ENCODE assay signal across 8 cellular contexts in the genomic region with DNA sequence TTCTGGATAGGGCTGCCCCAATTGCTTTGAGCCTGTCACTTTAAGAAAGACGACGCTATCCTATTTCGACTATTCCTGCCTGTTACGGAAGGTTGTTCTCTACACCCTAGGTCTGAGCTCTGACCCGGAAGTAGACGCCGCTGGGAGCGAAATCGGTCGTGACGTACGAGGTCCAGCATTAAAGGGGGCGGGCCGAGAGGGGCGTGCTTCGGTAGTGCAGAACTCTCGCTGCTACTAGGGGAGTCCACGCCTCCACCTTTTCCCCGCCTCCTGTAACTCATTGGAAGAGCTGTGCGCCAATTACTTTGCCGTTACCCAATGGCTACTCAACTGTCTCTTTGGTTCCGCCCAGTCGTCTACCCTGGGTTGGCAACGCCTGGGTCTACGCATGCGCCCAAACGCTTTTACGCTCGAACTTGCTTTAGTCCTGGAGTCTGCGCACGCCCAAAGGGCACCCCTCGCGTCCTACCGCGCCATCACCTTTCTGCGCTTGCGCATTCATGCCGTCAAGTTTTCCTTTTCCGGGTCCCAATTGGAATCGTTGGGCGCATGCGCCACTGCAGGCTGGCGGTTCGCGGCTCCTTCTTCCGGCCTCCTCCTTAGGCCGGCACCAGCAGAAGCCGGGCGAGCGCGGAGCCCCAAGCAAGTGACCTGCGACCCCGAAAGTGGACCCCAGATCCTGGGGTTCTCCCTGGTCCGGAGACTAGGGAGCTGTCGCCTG. TPM values are rescaled to one million over a fixed set of nuclear protein-coding genes. Genes with fewer than 3 reads are reported as not detected.
DNase-seq lines count a peak whose midpoint lies in the region; ATAC-seq and TF ChIP-seq lines count a peak whose summit lies in the region.

PCNX3 (plus strand) TSS at position 548 of the 721 bp plus-strand sequence. CDS start 536 bp downstream, outside the sequence.

- POLR2A ChIA-PET in AG04450 (lab: Yijun Ruan, JAX) = interaction anchor here (0.6 to 1.7 kb wide), 28 partner anchors 8 to 703 kb away, joined by 3 to 9 read pairs (median 5); partner anchors contain the start of genes CCDC85B, CFL1, EHBP1L1 and FAM89B
- POLR2A ChIA-PET in activated B cell treated with CpG ODN at 0.5 μM for 24 hours (lab: Charles Lee) = interaction anchor here (0.7 to 8.5 kb wide), 38 partner anchors 8 to 1228 kb away, joined by 3 to 108 read pairs (median 5); partner anchors contain the start of genes ARL2, BANF1, CCDC85B and CFL1

- no peak within 1 kb of the TSS for H2AFZ ChIP-seq in smooth muscle cell (ENCODE audit: low read depth)

- H3K27me3 ChIP-seq in AG04450 (ENCODE audit: control insufficient read depth, insufficient read depth, low read length) (no peaks in the 10 kb centered on the region), smooth muscle cell (ENCODE audit: low read depth) (no peaks in the 10 kb centered on the region)

- peaks cover 55% of the 10 kb centered on the region for H3K79me2 ChIP-seq in smooth muscle cell (ENCODE audit: low read depth)

- H4K20me1 ChIP-seq in smooth muscle cell (ENCODE audit: low read depth) = peaks cover 36% of the 10 kb centered on the region

- in situ Hi-C loops in GM18951 (cut with MboI; ENCODE audit: low sequenced_read_pairs, unreplicated experiment) = no loop called here

- CTCF ChIA-PET in AG04450 (lab: Charles Lee) (interaction anchor here (1.0 to 1.4 kb wide), 4 partner anchors 11 to 203 kb away, joined by 3 to 8 read pairs (median 4); no protein-coding TSS in a partner anchor), activated B cell treated with CpG ODN at 0.5 μM for 24 hours (lab: Charles Lee) (interaction anchor here (0.9 to 2.9 kb wide), 9 partner anchors 21 to 245 kb away, joined by 3 to 14 read pairs (median 5); partner anchors contain the start of genes FAM89B, MUS81, RELA and SCYL1)

- H3K4me3 ChIP-seq in AG04450 (ENCODE audit: low read depth, low read length) (peak within 1 kb of the TSS; percentile 93), smooth muscle cell (peak within 1 kb of the TSS; percentile 80)

- H3K27ac ChIP-seq in AG04450 (ENCODE audit: low read depth, low read length) = peak within 1 kb of the TSS; percentile 83
- peak within 1 kb of the TSS; percentile 99 for H3K27ac ChIP-seq in caudate nucleus (ENCODE audit: low read depth, low read length)
- H3K27ac ChIP-seq in smooth muscle cell (ENCODE audit: low read depth) = peak within 1 kb of the TSS; percentile 80

- H3K9me3 Mint-ChIP-seq in activated B cell treated with CpG ODN at 0.5 μM for 24 hours = no peaks in the 10 kb centered on the region

- TF ChIP-seq CTCF in AG04450 (IDR thresholded peaks at IDR 0.05; ENCODE audit: low read depth, low read length) (no peak), activated B cell treated with CpG ODN at 0.5 μM for 24 hours (IDR thresholded peaks at IDR 0.05) (no peak), smooth muscle cell (IDR thresholded peaks at IDR 0.05; ENCODE audit: borderline replicate concordance, insufficient read depth, poor library complexity, severe bottlenecking) (no peak)

- H3K36me3 Mint-ChIP-seq in activated B cell treated with CpG ODN at 0.5 μM for 24 hours (ENCODE audit: low read depth) = peaks cover 59% of the 10 kb centered on the region

- DNase-seq in AG04450 (ENCODE audit: low read depth, low spot score) (peak; percentile 100), NCI-H345 (lab: John Stamatoyannopoulos, UW) (peak; percentile 100), activated B cell treated with CpG ODN at 0.5 μM for 24 hours (peak; percentile 96), caudate nucleus (lab: John Stamatoyannopoulos, UW) (peak; percentile 99 to 100 (median 100)), iPS-NIHi7 (ENCODE audit: extremely low spot score) (peak; percentile 100), smooth muscle cell (lab: John Stamatoyannopoulos, UW; ENCODE audit: unreplicated experiment) (peak; percentile 100)

- peak within 1 kb of the TSS; percentile 94 for H3K4me2 ChIP-seq in smooth muscle cell

- ATAC-seq in HG03196 (IDR thresholded peaks at IDR 0.05; ENCODE audit: unreplicated experiment) = peak; percentile 75
- ATAC-seq in activated B cell treated with CpG ODN at 0.5 μM for 24 hours (ENCODE audit: low read depth) = peak; percentile 90

- peak within 1 kb of the TSS; percentile 96 for H3K27ac Mint-ChIP-seq in activated B cell treated with CpG ODN at 0.5 μM for 24 hours

- no peaks in the 10 kb centered on the region for H3K36me3 ChIP-seq in smooth muscle cell (ENCODE audit: low read depth)

- H3K9me3 ChIP-seq in AG04450 (ENCODE audit: control insufficient read depth, insufficient read depth, low read length) (no peaks in the 10 kb centered on the region; the same call in 1 of the 2 replicates), smooth muscle cell (replicated peaks; ENCODE audit: low read depth) (no peaks in the 10 kb centered on the region)

- intact Hi-C loops in activated B cell treated with CpG ODN at 0.5 μM for 24 hours (cut with micrococcal nuclease) = loop anchor here (1.0 to 5.0 kb wide), 12 partner anchors 25 to 732 kb away; partner anchors contain the start of genes B4GAT1, BANF1, BRMS1 and C11orf68

- peak within 1 kb of the TSS; percentile 97 for H3K4me3 Mint-ChIP-seq in activated B cell treated with CpG ODN at 0.5 μM for 24 hours

- peak within 1 kb of the TSS; percentile 96 for H3K9ac ChIP-seq in smooth muscle cell (ENCODE audit: low read depth)

- TF ChIP-seq POLR2A in GM18951 (IDR thresholded peaks at IDR 0.05; ENCODE audit: extremely low read depth, insufficient read depth, insufficient read length) = peak; percentile 72

- peaks cover 20% of the 10 kb centered on the region for H3K4me1 ChIP-seq in smooth muscle cell (ENCODE audit: low read depth)

- H3K4me1 Mint-ChIP-seq in activated B cell treated with CpG ODN at 0.5 μM for 24 hours = peaks cover 58% of the 10 kb centered on the region

- no peaks in the 10 kb centered on the region for H3F3A ChIP-seq in smooth muscle cell (ENCODE audit: low read depth)

- WGBS in smooth muscle cell (ENCODE audit: low lambda C conversion rate) = 1% methylated on average over 54 of the region's 55 CpGs

- H3K27me3 Mint-ChIP-seq in activated B cell treated with CpG ODN at 0.5 μM for 24 hours = no peaks in the 10 kb centered on the region

RNA-seq across cellular contexts. Expression of gene PCNX3, which starts in this region (rescaled TPM):
- polyA plus RNA-seq in AG04450 (2011; rRNA removed) = 9.7 and 14.0 TPM in 2 replicates
- 19.5 and 24.1 TPM in 2 replicates for polyA minus RNA-seq in AG04450 (2011; rRNA and poly(A)+ RNA removed)
- 45.3 and 51.4 TPM in 2 replicates for total RNA-seq in activated B cell treated with CpG ODN at 0.5 μM for 24 hours
- total RNA-seq in smooth muscle cell = 12.0 and 17.5 TPM in 2 replicates
- 18.3 and 20.7 TPM in 2 replicates for polyA plus RNA-seq in smooth muscle cell

Comparison
In these comparisons a context has a peak if more than half of its experiments do, and no peak if none do; other contexts are left out.
1. Peak in every context shown above with its lines: DNase-seq, ATAC-seq, H3K4me3 ChIP-seq and H3K27ac ChIP-seq.